Comparison of ENCODE assay signal across 16 cellular contexts in genomic region chr16:12576878-12577277, GRCh38.
"Had no signal": no experiment of that assay in that cellular context is flagged by ENCODE, and none has a peak within 500 bp of the region (broad histone marks: within the 10 kb centered on the region; RNA-seq: fewer than 3 reads in every experiment).

No MANE protein-coding gene starts in this region.

- H3K4me2 ChIP-seq: smooth muscle cell had no signal

- H3K9me3 Mint-ChIP-seq: activated CD4-positive, alpha-beta T cell treated with anti-CD3 and anti-CD28 coated beads, Interleukin-2, amount 10 ng/mL, durations not matched to agents 24 days and 14 days; dendritic cell treated with granulocyte-macrophage colony-stimulating factor and Interleukin-4, amounts not matched to agents 40 ng/mL and 50 ng/mL, for 4 days; memory B cell; natural killer cell had no signal

- DNase-seq: activated CD4-positive, alpha-beta T cell treated with anti-CD3 and anti-CD28 coated beads, Interleukin-2, amount 10 ng/mL, durations not matched to agents 24 days and 14 days; activated CD4-positive, CD25-positive, alpha-beta regulatory T cell; activated CD8-positive, alpha-beta memory T cell treated with anti-CD3 and anti-CD28 coated beads for 24 hours; activated naive CD4-positive, alpha-beta T cell; cerebellar nuclear complex; effector memory CD4-positive, alpha-beta T cell; foreskin keratinocyte; kidney glomerular epithelial cell; left ventricle myocardium superior; natural killer cell; nucleus accumbens had no signal

- H3K4me1 ChIP-seq: foreskin keratinocyte, right atrium auricular region had no signal

- ATAC-seq: foreskin keratinocyte, left ventricle myocardium superior, natural killer cell had no signal

- H3K27me3 Mint-ChIP-seq: activated CD4-positive, alpha-beta T cell treated with anti-CD3 and anti-CD28 coated beads, Interleukin-2, amount 10 ng/mL, durations not matched to agents 24 days and 14 days; progenitor cell of endocrine pancreas had no signal

- H3K4me3 Mint-ChIP-seq: activated CD4-positive, alpha-beta T cell treated with anti-CD3 and anti-CD28 coated beads, Interleukin-2, amount 10 ng/mL, durations not matched to agents 24 days and 14 days; dendritic cell treated with granulocyte-macrophage colony-stimulating factor and Interleukin-4, amounts not matched to agents 40 ng/mL and 50 ng/mL, for 4 days; memory B cell; natural killer cell had no signal

- H3K27me3 ChIP-seq: foreskin keratinocyte, right atrium auricular region had no signal

- H3K36me3 Mint-ChIP-seq: memory B cell, natural killer cell had no signal

- H3K27ac ChIP-seq: foreskin keratinocyte, right atrium auricular region had no signal

- H3K4me3 ChIP-seq: right atrium auricular region, smooth muscle cell had no signal

- H3K27ac Mint-ChIP-seq: activated CD4-positive, alpha-beta T cell treated with anti-CD3 and anti-CD28 coated beads, Interleukin-2, amount 10 ng/mL, durations not matched to agents 24 days and 14 days; dendritic cell treated with granulocyte-macrophage colony-stimulating factor and Interleukin-4, amounts not matched to agents 40 ng/mL and 50 ng/mL, for 4 days; memory B cell; progenitor cell of endocrine pancreas had no signal

- H3K9me3 ChIP-seq: right atrium auricular region had no signal

- H3K36me3 ChIP-seq: right atrium auricular region had no signal
